Comparison of ENCODE assay signal across 8 cellular contexts in genomic region chr1:66436378-66437135, GRCh38.
DNase-seq lines count a peak whose midpoint lies in the region; ATAC-seq and TF ChIP-seq lines count a peak whose summit lies in the region.

No MANE protein-coding gene starts in this region.

- intact Hi-C loops in posterior cingulate gyrus (cut with DNase I) = no loop called here

- peak overlapping the region; percentile 19 for H3K9ac ChIP-seq in skeletal muscle satellite cell (ENCODE audit: low read depth, low read length)

- peaks cover 37% of the 10 kb centered on the region for H3K4me1 Mint-ChIP-seq in T-helper 1 cell treated with Interleukin-12 subunit alpha and Interleukin-12 subunit beta and Interleukin-4 antibody, amounts not matched to agents 30 μg/mL and 1 μg/mL, for 36 hours (ENCODE audit: low read depth)

- ATAC-seq in GM19351 (IDR thresholded peaks at IDR 0.05; ENCODE audit: unreplicated experiment) (peak; percentile 75), HG03175 (IDR thresholded peaks at IDR 0.05; ENCODE audit: unreplicated experiment) (peak; percentile 61)

- H3K36me3 Mint-ChIP-seq in T-helper 1 cell treated with Interleukin-12 subunit alpha and Interleukin-12 subunit beta and Interleukin-4 antibody, amounts not matched to agents 30 μg/mL and 1 μg/mL, for 36 hours (ENCODE audit: low read depth) = peaks cover 7% of the 10 kb centered on the region

- no peaks in the 10 kb centered on the region for H3K36me3 ChIP-seq in skeletal muscle satellite cell (ENCODE audit: insufficient read depth, low read length)

- no peak overlapping the region for H3K4me3 Mint-ChIP-seq in T-helper 1 cell treated with Interleukin-12 subunit alpha and Interleukin-12 subunit beta and Interleukin-4 antibody, amounts not matched to agents 30 μg/mL and 1 μg/mL, for 36 hours

- no peaks in the 10 kb centered on the region for H3K9me3 ChIP-seq in skeletal muscle satellite cell (replicated peaks; ENCODE audit: low read length)

- H3K4me2 ChIP-seq in skeletal muscle satellite cell (ENCODE audit: low read length) = no peak overlapping the region

- no peaks in the 10 kb centered on the region for H3K27me3 Mint-ChIP-seq in T-helper 1 cell treated with Interleukin-12 subunit alpha and Interleukin-12 subunit beta and Interleukin-4 antibody, amounts not matched to agents 30 μg/mL and 1 μg/mL, for 36 hours (ENCODE audit: low read depth)

- no peaks in the 10 kb centered on the region for H3K27me3 ChIP-seq in skeletal muscle satellite cell (ENCODE audit: control insufficient read depth, insufficient read depth, low read length)

- peaks cover 16% of the 10 kb centered on the region for H3K9me3 Mint-ChIP-seq in T-helper 1 cell treated with Interleukin-12 subunit alpha and Interleukin-12 subunit beta and Interleukin-4 antibody, amounts not matched to agents 30 μg/mL and 1 μg/mL, for 36 hours

- peak; percentile 5 for DNase-seq in CD1c-positive myeloid dendritic cell (ENCODE audit: extremely low spot score)
- DNase-seq in cardiac fibroblast (ENCODE audit: low read depth in 2 of 2) = peak; percentile 70 to 71
- DNase-seq in anterior cingulate cortex (lab: John Stamatoyannopoulos, UW) = no peak
- DNase-seq in posterior cingulate gyrus = no peak

- TF ChIP-seq CTCF in cardiac fibroblast (IDR thresholded peaks at IDR 0.05; ENCODE audit: low read depth, low read length) = peak; percentile 51

- no peak overlapping the region for H3K4me3 ChIP-seq in cardiac fibroblast (replicated peaks in 1 of 2; ENCODE audit: low read depth in 2 of 2, low read length in 2 of 2)
- no peak overlapping the region for H3K4me3 ChIP-seq in skeletal muscle satellite cell (ENCODE audit: low read length)

- H3K27ac Mint-ChIP-seq in T-helper 1 cell treated with Interleukin-12 subunit alpha and Interleukin-12 subunit beta and Interleukin-4 antibody, amounts not matched to agents 30 μg/mL and 1 μg/mL, for 36 hours = peak overlapping the region; percentile 0

- peaks cover 37% of the 10 kb centered on the region for H3K4me1 ChIP-seq in skeletal muscle satellite cell (ENCODE audit: control insufficient read depth, insufficient read depth, low read length)

Comparison
In these comparisons a context has a peak if more than half of its experiments do, and no peak if none do; other contexts are left out.
1. DNase-seq: peak in CD1c-positive myeloid dendritic cell (single experiment) and cardiac fibroblast (2 of 2); none in anterior cingulate cortex (0 of 58) and posterior cingulate gyrus (0 of 10).